ENCODE assay signal across 10 cellular contexts in genomic region chr1:214604543-214604942, GRCh38. TPM values are rescaled to one million over a fixed set of nuclear protein-coding genes. Genes with fewer than 3 reads are reported as not detected.
DNase-seq lines count a peak whose midpoint lies in the region; ATAC-seq and TF ChIP-seq lines count a peak whose summit lies in the region.
"Had no signal": no experiment of that assay in that cellular context is flagged by ENCODE, and none has a peak within 500 bp of the region (broad histone marks: within the 10 kb centered on the region; RNA-seq: fewer than 3 reads in every experiment).

No MANE protein-coding gene starts in this region.

- H3K27ac ChIP-seq in brain microvascular endothelial cell (no peak overlapping the region), upper lobe of right lung (no peak overlapping the region)

- H3K27me3 ChIP-seq in brain microvascular endothelial cell (replicated peaks), result no peaks in the 10 kb centered on the region
- H3K27me3 ChIP-seq in upper lobe of right lung, result no peaks in the 10 kb centered on the region

- H3K36me3 ChIP-seq in brain microvascular endothelial cell (replicated peaks), result no peaks in the 10 kb centered on the region
- H3K36me3 ChIP-seq in upper lobe of right lung, result no peaks in the 10 kb centered on the region

- intact Hi-C loops in upper lobe of right lung (cut with DNase I), result no loop called here

- peak; percentile 68 for DNase-seq in EL
- DNase-seq in LNCaP clone FGC (ENCODE audit: low read depth), result no peak
- no peak for DNase-seq in brain microvascular endothelial cell
- no peak for DNase-seq in nephron progenitor cell
- DNase-seq in upper lobe of right lung, result no peak
- no peak for DNase-seq in NOMO-1 (lab: John Stamatoyannopoulos, UW; ENCODE audit: unreplicated experiment in 2 of 2)
- DNase-seq in activated effector memory CD4-positive, alpha-beta T cell treated with Interleukin-2 at 50 U/mL for 16 hours, result no peak
- DNase-seq in G401 (ENCODE audit: low spot score), result no peak
- DNase-seq: left colon, NCI-H2171 had no signal

- no peaks in the 10 kb centered on the region for H3K9me3 ChIP-seq in upper lobe of right lung

- peak overlapping the region; percentile 98 for H3K4me3 Mint-ChIP-seq in nephron progenitor cell

- TF ChIP-seq CTCF in LNCaP clone FGC (IDR thresholded peaks at IDR 0.05; ENCODE audit: control insufficient read depth, extremely low read depth, insufficient read depth) (no peak), brain microvascular endothelial cell (IDR thresholded peaks at IDR 0.05; ENCODE audit: low read depth, low read length, missing control alignments) (no peak), nephron progenitor cell (IDR thresholded peaks at IDR 0.05) (no peak), upper lobe of right lung (IDR thresholded peaks at IDR 0.05) (no peak)

- H3K4me1 Mint-ChIP-seq in nephron progenitor cell, result peaks cover 35% of the 10 kb centered on the region

- no peak overlapping the region for H3K27ac Mint-ChIP-seq in nephron progenitor cell

- in situ Hi-C loops in brain microvascular endothelial cell (cut with HindIII; ENCODE audit: low pct_ligation_motif_present, low sequenced_read_pairs), result no loop called here
- in situ Hi-C loops in G401 (cut with HindIII; ENCODE audit: low sequenced_read_pairs), result no loop called here

- H3K27me3 Mint-ChIP-seq in nephron progenitor cell (ENCODE audit: low read depth, poor library complexity), result peaks cover 4% of the 10 kb centered on the region

- ATAC-seq in upper lobe of right lung, result no peak

- H3K9me3 Mint-ChIP-seq in nephron progenitor cell, result peaks cover 28% of the 10 kb centered on the region

- H3K4me3 ChIP-seq in LNCaP clone FGC (ENCODE audit: low read depth, low read length), result peak overlapping the region; percentile 65
- peak overlapping the region; percentile 90 for H3K4me3 ChIP-seq in brain microvascular endothelial cell (ENCODE audit: low read depth, low read length)
- H3K4me3 ChIP-seq in upper lobe of right lung, result no peak overlapping the region

- peaks cover 11% of the 10 kb centered on the region for H3K4me1 ChIP-seq in upper lobe of right lung

- peaks cover 35% of the 10 kb centered on the region for H3K36me3 Mint-ChIP-seq in nephron progenitor cell (ENCODE audit: low read depth)

RNA-seq across cellular contexts. Expression of gene CENPF, which starts 1.5 kb away (rescaled TPM):
- 1.5 TPM for total RNA-seq in upper lobe of right lung
- total RNA-seq in G401 (2014; rRNA removed; shearing (Covaris generic)), result 43.2 and 160 TPM in 2 replicates

RNA-seq across cellular contexts. Expression of gene PTPN14, which starts 53.1 kb away (rescaled TPM):
- 43.7 TPM for total RNA-seq in upper lobe of right lung
- total RNA-seq in G401 (2014; rRNA removed; shearing (Covaris generic)), result 8.9 and 9.7 TPM in 2 replicates

Comparison
In these comparisons a context has a peak if more than half of its experiments do, and no peak if none do; other contexts are left out.
1. RNA of gene CENPF, which starts 1.5 kb away (total RNA-seq): 43.2 to 160 TPM in G401; 1.5 TPM in upper lobe of right lung (single experiment); every median in the first group is over 10 times any median in the second.